Comparison of ENCODE assay signal across 10 cellular contexts in genomic region chr14:28773917-28774691, GRCh38. TPM values are rescaled to one million over a fixed set of nuclear protein-coding genes. Genes with fewer than 3 reads are reported as not detected.
DNase-seq lines count a peak whose midpoint lies in the region; ATAC-seq and TF ChIP-seq lines count a peak whose summit lies in the region.
"Had no signal": no experiment of that assay in that cellular context is flagged by ENCODE, and none has a peak within 500 bp of the region (broad histone marks: within the 10 kb centered on the region; RNA-seq: fewer than 3 reads in every experiment).

No MANE protein-coding gene starts in this region.

- H3K9ac ChIP-seq in neuronal stem cell (ENCODE audit: low read depth, low read length, poor library complexity): peak overlapping the region; percentile 64

- ATAC-seq in GM18511 (IDR thresholded peaks at IDR 0.05; ENCODE audit: unreplicated experiment): no peak
- ATAC-seq in GM21717 (IDR thresholded peaks at IDR 0.05; ENCODE audit: unreplicated experiment): no peak
- no peak for ATAC-seq in GM19328 (IDR thresholded peaks at IDR 0.05; ENCODE audit: unreplicated experiment)

- DNase-seq in NCI-H1417 (lab: John Stamatoyannopoulos, UW): peak in 2 of 3 experiments; percentile 83 to 93
- peak; percentile 55 for DNase-seq in dermis blood vessel endothelial cell
- DNase-seq in neuronal stem cell (ENCODE audit: low spot score): no peak
- no peak for DNase-seq in cerebellar cortex (ENCODE audit: low spot score)

- no peaks in the 10 kb centered on the region for H3K79me1 ChIP-seq in neuronal stem cell (ENCODE audit: low read depth, low read length)

- peak overlapping the region; percentile 84 for H3K27ac ChIP-seq in neuronal stem cell (replicated peaks; ENCODE audit: low read length)
- H3K27ac ChIP-seq: psoas muscle had no signal

- H3K23ac ChIP-seq in neuronal stem cell (ENCODE audit: low read depth, low read length, poor library complexity): no peak overlapping the region

- no peak overlapping the region for H2BK15ac ChIP-seq in neuronal stem cell (ENCODE audit: low read length)

- peak overlapping the region; percentile 83 for H3K18ac ChIP-seq in neuronal stem cell (ENCODE audit: low read length)

- H2BK12ac ChIP-seq in neuronal stem cell (ENCODE audit: low read length): no peak overlapping the region

- no peak overlapping the region for H4K91ac ChIP-seq in neuronal stem cell (ENCODE audit: low read depth, low read length, poor library complexity)

- WGBS in neuronal stem cell (ENCODE audit: extremely low coverage in 2 of 2, insufficient read length in 2 of 2, insufficient replicate concordance in 1 of 2), 2 donors: no CpG with 5 or more reads among the region's 46 CpGs

- no peak overlapping the region for H2BK120ac ChIP-seq in neuronal stem cell (ENCODE audit: low read depth, low read length)

- H3K4me3 ChIP-seq in neuronal stem cell (ENCODE audit: low read length in 2 of 2): peak overlapping the region in 1 of 2 donors; percentile 79
- H3K4me3 ChIP-seq: psoas muscle had no signal

- H3K9me3 ChIP-seq in neuronal stem cell (replicated peaks in 1 of 2; ENCODE audit: control insufficient read depth in 2 of 2, insufficient read depth in 1 of 2, low read depth in 1 of 2, low read length in 2 of 2): no peaks in the 10 kb centered on the region
- H3K9me3 ChIP-seq: psoas muscle had no signal

- H2BK5ac ChIP-seq in neuronal stem cell (ENCODE audit: low read length): peak overlapping the region; percentile 29

- peak overlapping the region; percentile 57 for H3K14ac ChIP-seq in neuronal stem cell (ENCODE audit: low read length)

- H2AK5ac ChIP-seq in neuronal stem cell (ENCODE audit: low read depth, low read length): no peak overlapping the region

- TF ChIP-seq CTCF in GM12873 (IDR thresholded peaks at IDR 0.05; ENCODE audit: insufficient read depth, low read depth, low read length, missing control alignments): peak; percentile 24

- peak overlapping the region; percentile 72 for H3K4me2 ChIP-seq in neuronal stem cell (ENCODE audit: insufficient read depth, low read length, poor library complexity, severe bottlenecking)

- peaks cover 0 to 97% (median 0%) of the 10 kb centered on the region in 3 experiments for H3K27me3 ChIP-seq in neuronal stem cell (ENCODE audit: control insufficient read depth in 3 of 3, insufficient read depth in 3 of 3, low read depth in 1 of 3, low read length in 3 of 3)

- peaks cover 0 to 4% of the 10 kb centered on the region in 2 donors for H3K4me1 ChIP-seq in neuronal stem cell (ENCODE audit: control insufficient read depth in 2 of 2, insufficient read depth in 1 of 2, low read depth in 1 of 2, low read length in 2 of 2)
- H3K4me1 ChIP-seq: psoas muscle had no signal

- peaks cover 0 to 4% of the 10 kb centered on the region in 2 donors for H3K36me3 ChIP-seq in neuronal stem cell (replicated peaks in 1 of 2; ENCODE audit: control insufficient read depth in 2 of 2, insufficient read depth in 2 of 2, low read length in 2 of 2)

- H2AFZ ChIP-seq in neuronal stem cell (ENCODE audit: low read length): peak overlapping the region; percentile 79

- no peak overlapping the region for H4K8ac ChIP-seq in neuronal stem cell (ENCODE audit: low read depth, low read length)

- no peak overlapping the region for H3K4ac ChIP-seq in neuronal stem cell (ENCODE audit: low read length)

RNA-seq across cellular contexts. Expression of gene FOXG1, which starts 7.5 kb away (rescaled TPM):
- not detected in 2 replicates for total RNA-seq in dermis blood vessel endothelial cell
- 189 TPM for polyA plus RNA-seq in neuronal stem cell (2013, experiment 1 of 2)
- 187 TPM for polyA plus RNA-seq in neuronal stem cell (2013, experiment 2 of 2)
- total RNA-seq: activated CD8-positive, alpha-beta memory T cell treated with anti-CD3 and anti-CD28 coated beads for 36 hours had no signal

Comparison
In these comparisons a context has a peak if more than half of its experiments do, and no peak if none do; other contexts are left out.
1. DNase-seq: peak in NCI-H1417 (2 of 3) and dermis blood vessel endothelial cell (single experiment); none in neuronal stem cell (single experiment) and cerebellar cortex (single experiment).